Comparison of ENCODE assay signal across 1 cellular context in genomic region chr18:7567487-7568425, GRCh38.
A peak's percentile ranks its signal among the peaks of the same experiment; 100 is the strongest.
TF ChIP-seq lines count a peak whose summit lies in the region.

No MANE protein-coding gene starts in this region.

TF ChIP-seq in HEK293, 187 proteins besides CTCF, POLR2A, EP300 and RAD21 (continued from another document):
- TF ChIP-seq KLF16 (tag by site-specific recombination; IDR thresholded peaks at IDR 0.05) (peak; percentile 27; the same call in 1 of the 2 replicates), ZNF585B (tag by site-specific recombination; IDR thresholded peaks at IDR 0.05) (no peak), PRDM2 (tag by site-specific recombination; IDR thresholded peaks at IDR 0.05; ENCODE audit: borderline replicate concordance) (no peak), ZSCAN5A (tag by site-specific recombination; IDR thresholded peaks at IDR 0.05) (no peak), YY1 (tag by site-specific recombination; IDR thresholded peaks at IDR 0.05) (no peak), TCF7L2 (IDR thresholded peaks at IDR 0.05; ENCODE audit: borderline replicate concordance, low read depth, low read length) (no peak), KLF8 (tag by site-specific recombination; IDR thresholded peaks at IDR 0.05) (no peak), ZNF433 (tag by site-specific recombination; IDR thresholded peaks at IDR 0.05; ENCODE audit: low read depth) (no peak), ZNF324 (tag by site-specific recombination; IDR thresholded peaks at IDR 0.05) (no peak), ZNF518A (tag by site-specific recombination; conservative IDR thresholded peaks at IDR 0.05; ENCODE audit: low read depth) (no peak), ZNF449 (tag by site-specific recombination; IDR thresholded peaks at IDR 0.05) (no peak)
